Comparison of ENCODE assay signal across 9 cellular contexts in the genomic region with DNA sequence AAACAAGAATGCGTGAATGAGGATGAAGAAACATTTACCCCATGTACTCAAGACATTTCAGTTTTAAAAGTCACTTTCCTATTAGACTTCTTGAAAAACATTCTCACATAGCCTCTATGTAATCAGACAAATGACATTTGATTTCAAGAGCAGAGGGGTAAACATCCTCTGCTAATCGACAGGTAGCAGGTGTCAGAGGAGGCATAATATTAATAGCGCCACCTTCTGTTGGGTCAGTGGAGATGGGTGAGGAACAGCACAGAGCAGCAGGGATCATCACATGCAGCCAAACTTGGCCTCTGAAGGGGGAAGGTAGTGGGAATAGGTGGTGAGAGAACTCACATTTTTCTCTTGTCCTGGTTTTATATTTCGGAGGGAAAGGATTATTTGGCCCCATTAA. TPM values are rescaled to one million over a fixed set of nuclear protein-coding genes. Genes with fewer than 3 reads are reported as not detected.
DNase-seq lines count a peak whose midpoint lies in the region; ATAC-seq and TF ChIP-seq lines count a peak whose summit lies in the region.
"Had no signal": no experiment of that assay in that cellular context is flagged by ENCODE, and none has a peak within 500 bp of the region (broad histone marks: within the 10 kb centered on the region; RNA-seq: fewer than 3 reads in every experiment).

No MANE protein-coding gene starts in this region.

- no peak overlapping the region for H3K4me3 ChIP-seq in MM.1S (ENCODE audit: low read length)

- peaks cover 12% of the 10 kb centered on the region for H3K79me2 ChIP-seq in MM.1S (ENCODE audit: low read length)

- H3K27ac Mint-ChIP-seq in progenitor cell of endocrine pancreas: no peak overlapping the region

- no peaks in the 10 kb centered on the region for H3K9me3 ChIP-seq in MM.1S (replicated peaks; ENCODE audit: insufficient read depth, low read length)

- H3K27ac ChIP-seq in MM.1S (ENCODE audit: low read length): no peak overlapping the region
- H3K27ac ChIP-seq: epithelial cell of prostate had no signal

- no peak overlapping the region for H3K4me3 Mint-ChIP-seq in progenitor cell of endocrine pancreas (ENCODE audit: low read depth)

- no peak overlapping the region for H3K9ac ChIP-seq in MM.1S (ENCODE audit: low read length)

- peaks cover 5% of the 10 kb centered on the region for H3K4me1 Mint-ChIP-seq in progenitor cell of endocrine pancreas (ENCODE audit: low read depth)

- no peaks in the 10 kb centered on the region for H3K9me2 ChIP-seq in MM.1S (replicated peaks; ENCODE audit: insufficient read depth, low read length)

- peaks cover 5% of the 10 kb centered on the region for H3K36me3 Mint-ChIP-seq in progenitor cell of endocrine pancreas (ENCODE audit: insufficient read depth)

- H2AFZ ChIP-seq in MM.1S (ENCODE audit: low read length): no peak overlapping the region

- peak; percentile 48 for DNase-seq in NCI-H82 (lab: John Stamatoyannopoulos, UW)
- no peak for DNase-seq in NCI-H82 treated with DMSO at 0.1 percent for 48 hours (lab: John Stamatoyannopoulos, UW; ENCODE audit: unreplicated experiment)
- peak; percentile 38 for DNase-seq in MM.1S
- DNase-seq in T47D (ENCODE audit: low read depth in 1 of 2, low spot score in 1 of 2): peak; percentile 66 to 68
- no peak for DNase-seq in progenitor cell of endocrine pancreas (ENCODE audit: low spot score, unreplicated experiment)
- DNase-seq in activated CD8-positive, alpha-beta memory T cell treated with anti-CD3 and anti-CD28 coated beads for 24 hours: no peak
- DNase-seq in inferior parietal cortex (ENCODE audit: extremely low spot score): no peak

- H3F3A ChIP-seq in MM.1S (ENCODE audit: insufficient read depth, low read length): no peaks in the 10 kb centered on the region

- H3K27me3 ChIP-seq in MM.1S (replicated peaks; ENCODE audit: insufficient read depth, low read length): no peaks in the 10 kb centered on the region

- H3K27me3 Mint-ChIP-seq in progenitor cell of endocrine pancreas: peaks cover 9% of the 10 kb centered on the region

- H3K4me1 ChIP-seq in MM.1S (ENCODE audit: low read length): peaks cover 6% of the 10 kb centered on the region; the same call in 1 of the 2 replicates

- no peaks in the 10 kb centered on the region for H3K9me3 Mint-ChIP-seq in progenitor cell of endocrine pancreas (ENCODE audit: low read depth)

- H3K4me2 ChIP-seq in MM.1S (ENCODE audit: low read depth, low read length): no peak overlapping the region

- ATAC-seq in HG03342 (IDR thresholded peaks at IDR 0.05; ENCODE audit: unreplicated experiment): no peak

- TF ChIP-seq CTCF in MM.1S (IDR thresholded peaks at IDR 0.05; ENCODE audit: low read length) (peak; percentile 66), progenitor cell of endocrine pancreas (IDR thresholded peaks at IDR 0.05; ENCODE audit: unreplicated experiment) (peak; percentile 50)

- in situ Hi-C loops in T47D (cut with HindIII; ENCODE audit: low pct_unique_long_range_greater_than_20kb, low sequenced_read_pairs): no loop called here

- no peaks in the 10 kb centered on the region for H4K20me1 ChIP-seq in MM.1S (ENCODE audit: insufficient read depth, low read length)

- no peaks in the 10 kb centered on the region; the same call in 1 of the 2 replicates for H3K36me3 ChIP-seq in MM.1S (replicated peaks; ENCODE audit: insufficient read depth, low read length)

RNA-seq across cellular contexts. Expression of gene LSM11, which starts 3.3 kb away (rescaled TPM):
- 5.5 and 6.3 TPM in 2 replicates for total RNA-seq in progenitor cell of endocrine pancreas

RNA-seq across cellular contexts. Expression of gene THG1L, which starts 9.0 kb away (rescaled TPM):
- 12.4 and 13.2 TPM in 2 replicates for total RNA-seq in progenitor cell of endocrine pancreas

Comparison
In these comparisons a context has a peak if more than half of its experiments do, and no peak if none do; other contexts are left out.
1. DNase-seq: peak in NCI-H82 (single experiment), MM.1S (single experiment) and T47D (2 of 2); none in NCI-H82 treated with DMSO at 0.1 percent for 48 hours (single experiment), progenitor cell of endocrine pancreas (single experiment), activated CD8-positive, alpha-beta memory T cell treated with anti-CD3 and anti-CD28 coated beads for 24 hours (single experiment) and inferior parietal cortex (single experiment).